3 cellular contexts compared by ENCODE assay signal in genomic region chr2:181911830-181912229, GRCh38.
TF ChIP-seq lines count a peak whose summit lies in the region.

No MANE protein-coding gene starts in this region.

TF ChIP-seq in HCT116, 20 proteins besides CTCF, POLR2A, EP300 and RAD21:
- TF ChIP-seq CEBPB (IDR thresholded peaks at IDR 0.05; ENCODE audit: low read depth) (no peak), CBX3 (IDR thresholded peaks at IDR 0.05; ENCODE audit: low read depth) (no peak), EGR1 (IDR thresholded peaks at IDR 0.05; ENCODE audit: low read depth) (no peak), POLR2AphosphoS5 (IDR thresholded peaks at IDR 0.05; ENCODE audit: low read depth, low read length) (peak; percentile 54)

TF ChIP-seq in K562, 482 proteins besides CTCF, POLR2A, EP300 and RAD21:
- TF ChIP-seq ZNF24 (IDR thresholded peaks at IDR 0.05) (no peak), AFF4 (CRISPR knock-in tag; IDR thresholded peaks at IDR 0.05) (no peak), BMI1 (IDR thresholded peaks at IDR 0.05; ENCODE audit: low read length) (no peak), ESRRA (IDR thresholded peaks at IDR 0.05; ENCODE audit: borderline replicate concordance, low read depth) (no peak), GATAD2B (IDR thresholded peaks at IDR 0.05; ENCODE audit: borderline replicate concordance) (no peak), FOXP4 (CRISPR knock-in tag; IDR thresholded peaks at IDR 0.05; ENCODE audit: borderline replicate concordance) (no peak), LARP7 (IDR thresholded peaks at IDR 0.05) (no peak), GTF2B (IDR thresholded peaks at IDR 0.05; ENCODE audit: extremely low read depth, insufficient read length) (no peak), DNMT1 (IDR thresholded peaks at IDR 0.05) (no peak), ZNF764 (CRISPR knock-in tag; IDR thresholded peaks at IDR 0.05; ENCODE audit: low read depth) (no peak), NCOA6 (IDR thresholded peaks at IDR 0.05) (no peak), CEBPB (tag; IDR thresholded peaks at IDR 0.05) (no peak), ATF7 (IDR thresholded peaks at IDR 0.05) (no peak)

TF ChIP-seq in liver, 16 proteins besides CTCF, POLR2A, EP300 and RAD21:
- no peak for TF ChIP-seq RXRA (IDR thresholded peaks at IDR 0.05)
- peak; percentile 16 to 30 for TF ChIP-seq HNF4A (conservative IDR thresholded peaks at IDR 0.05)
- no peak for TF ChIP-seq FOXA2 (IDR thresholded peaks at IDR 0.05)
TF ChIP-seq in liver: peak in this region for 1.
